In genomic region chrX:47193475-47194241, GRCh38 we compare ENCODE assay signal across 8 cellular contexts. TPM values are rescaled to one million over a fixed set of nuclear protein-coding genes. Genes with fewer than 3 reads are reported as not detected.
DNase-seq lines count a peak whose midpoint lies in the region; ATAC-seq, FAIRE-seq and TF ChIP-seq lines count a peak whose summit lies in the region.

Gene UBA1 (plus strand): TSS chrX:47193829. CDS start chrX:47198803, 4,974 bp downstream.

- TF ChIP-seq CTCF in C4-2B (conservative IDR thresholded peaks at IDR 0.05): peak; percentile 75
- peak; percentile 90 for TF ChIP-seq CTCF in HepG2 (CRISPR knock-in tag; IDR thresholded peaks at IDR 0.05)

- H3K9ac ChIP-seq in HepG2 (ENCODE audit: insufficient read depth, low read depth, low read length): peak within 1 kb of the TSS; percentile 95

- H3K4me1 ChIP-seq in HepG2 (ENCODE audit: insufficient read depth, low read length): peaks cover 57% of the 10 kb centered on the region

- H2AFZ ChIP-seq in HepG2 (ENCODE audit: low read length): no peak within 1 kb of the TSS

- TF ChIP-seq RAD21 in HepG2 (CRISPR knock-in tag; IDR thresholded peaks at IDR 0.05): peak; percentile 78; the same call in 1 of the 2 replicates

- DNase-seq in NCI-H748 treated with DMSO at 0.1 percent for 48 hours (lab: John Stamatoyannopoulos, UW): peak; percentile 78
- DNase-seq in activated CD4-positive, alpha-beta T cell treated with anti-CD3 and anti-CD28 coated beads, Interleukin-2, amount 50 U/mL, for 24 hours (ENCODE audit: low read depth in 1 of 2, low spot score in 1 of 2): peak; percentile 71 to 90
- DNase-seq in dedifferentiated amniotic fluid mesenchymal stem cell (ENCODE audit: extremely low spot score): peak; percentile 97
- peak; percentile 90 for DNase-seq in HepG2 (ENCODE audit: low spot score)
- peak; percentile 85 for DNase-seq in stimulated activated CD4-positive, alpha-beta T cell treated with anti-CD3 and anti-CD28 coated beads, Interleukin-4, amount 100 ng/mL, for 1 hour

- ATAC-seq in GM19372 (IDR thresholded peaks at IDR 0.05; ENCODE audit: low read depth, unreplicated experiment) (peak; percentile 45), HG03565 (IDR thresholded peaks at IDR 0.05; ENCODE audit: unreplicated experiment) (peak; percentile 32), HepG2 (peak; percentile 72)

- H3K4me3 ChIP-seq in HepG2 (replicated peaks in 1 of 3; ENCODE audit: insufficient read depth in 1 of 3, low read depth in 2 of 3, low read length in 3 of 3): peak within 1 kb of the TSS; percentile 68 to 83 (median 74)

- peak; percentile 68 to 88 for TF ChIP-seq POLR2A in HepG2 (IDR thresholded peaks at IDR 0.05; ENCODE audit: insufficient read depth in 1 of 2, low read depth in 2 of 2, low read length in 2 of 2)

- in situ Hi-C loops in HepG2 (cut with HindIII; ENCODE audit: extremely low pct_ligation_motif_present, low pct_unique_long_range_greater_than_20kb): loop anchor here (5.0 kb wide), 2 partner anchors 194 to 329 kb away; no protein-coding TSS in a partner anchor

- peak; percentile 90 for FAIRE-seq in HepG2 (lab: Jason Lieb, UNC)

- H4K20me1 ChIP-seq in HepG2 (ENCODE audit: insufficient read depth, low read length): peaks cover 7% of the 10 kb centered on the region

- no peak for TF ChIP-seq EP300 in HepG2 (IDR thresholded peaks at IDR 0.05; ENCODE audit: low read depth in 2 of 2, low read length in 2 of 2)
- TF ChIP-seq EP300 in HepG2 (CRISPR knock-in tag; IDR thresholded peaks at IDR 0.05; ENCODE audit: borderline replicate concordance): no peak

- POLR2A ChIA-PET in HepG2 (lab: Yijun Ruan, JAX): interaction anchor here (0.8 to 1.0 kb wide), 6 partner anchors 24 to 330 kb away, joined by 3 to 6 read pairs (median 3); partner anchors contain the start of gene USP11

- H3K4me2 ChIP-seq in HepG2 (ENCODE audit: low read depth, low read length): peak within 1 kb of the TSS; percentile 75

- intact Hi-C loops in HepG2 (cut with micrococcal nuclease; ENCODE audit: unreplicated experiment): loop anchor here (1.0 to 2.0 kb wide), 2 partner anchors 119 to 191 kb away; no protein-coding TSS in a partner anchor

- H3K36me3 ChIP-seq in HepG2 (replicated peaks in 1 of 2; ENCODE audit: control insufficient read depth in 1 of 2, insufficient read depth in 2 of 2, low read length in 2 of 2): peaks cover 1 to 4% of the 10 kb centered on the region in 2 experiments; a peak in 2 of 5 replicates

- TSS peak; percentile 72 for BruUV-seq in HepG2 (replicated peaks; lab: Mats Ljungman, UMichigan)

- WGBS in HepG2 (ENCODE audit: low lambda C conversion rate): 10% methylated on average over 8 of the region's 52 CpGs

- H3K9me3 ChIP-seq in HepG2 (ENCODE audit: low read length): no peaks in the 10 kb centered on the region

- CTCF ChIA-PET in HepG2 (lab: Yijun Ruan, JAX; ENCODE audit: low intra/inter-chr PET ratio, low total read pairs): interaction anchor here (1.2 to 1.6 kb wide), 3 partner anchors 119 to 330 kb away, joined by 5 to 6 read pairs (median 5); no protein-coding TSS in a partner anchor

- peak within 1 kb of the TSS; percentile 96 for H3K27ac ChIP-seq in C4-2B
- peak within 1 kb of the TSS; percentile 79 for H3K27ac ChIP-seq in HepG2 (ENCODE audit: extremely low read length, insufficient read depth, low read length)

- H3K79me2 ChIP-seq in HepG2 (ENCODE audit: insufficient read depth, low read length): peaks cover 44% of the 10 kb centered on the region

- H3K27me3 ChIP-seq in HepG2 (ENCODE audit: control insufficient read depth in 1 of 2, insufficient read depth in 2 of 2, low read length in 2 of 2): no peaks in the 10 kb centered on the region; a peak in 1 of 5 replicates

TF ChIP-seq in HepG2, 621 proteins besides CTCF, POLR2A, EP300 and RAD21 (continues in another document):
- TF ChIP-seq JUND (CRISPR knock-in tag; IDR thresholded peaks at IDR 0.05) (no peak), ZFP62 (CRISPR knock-in tag; IDR thresholded peaks at IDR 0.05) (no peak), EED (CRISPR knock-in tag; IDR thresholded peaks at IDR 0.05) (no peak), MAX (IDR thresholded peaks at IDR 0.05) (0 out of 2 replicates have a peak, but pooled peaks have one; percentile 23), UBTF (CRISPR knock-in tag; IDR thresholded peaks at IDR 0.05) (peak; percentile 42; the same call in 1 of the 2 replicates), ZNF687 (CRISPR knock-in tag; IDR thresholded peaks at IDR 0.05) (peak; percentile 76), ELF1 (CRISPR knock-in tag; IDR thresholded peaks at IDR 0.05) (peak; percentile 70)

RNA-seq across cellular contexts. Expression of gene UBA1, which starts in this region (rescaled TPM):
- 93.3 and 95.6 TPM in 2 replicates for total RNA-seq in HepG2 (2016; rRNA removed; fragmentation: Illumina TruSeq; extraction: Trizol)
- 5.4 and 7.1 TPM in 2 replicates for total RNA-seq in HepG2 (2016; cell fraction: cytosol; rRNA removed; fragmentation: Illumina TruSeq; extraction: Trizol; ENCODE audit: low read depth)
- 77.7 and 94.2 TPM in 2 replicates for total RNA-seq in HepG2 (2016; cell fraction: insoluble cytoplasmic fraction; rRNA removed; fragmentation: Illumina TruSeq; extraction: Trizol)
- 18.1 and 19.1 TPM in 2 replicates for total RNA-seq in HepG2 (2016; cell fraction: membrane; rRNA removed; fragmentation: Illumina TruSeq; extraction: Trizol)
- 55.6 and 61.3 TPM in 2 replicates for total RNA-seq in HepG2 (2016; cell fraction: nucleus; rRNA removed; fragmentation: Illumina TruSeq; extraction: Trizol)
- polyA plus RNA-seq in HepG2 (2011; rRNA removed): 129 and 146 TPM in 2 replicates
- 77.3 and 97.9 TPM in 2 replicates for polyA plus RNA-seq in HepG2 (2011; cell fraction: cytosol; rRNA removed)
- polyA plus RNA-seq in HepG2 (2011; cell fraction: nucleus; rRNA removed): 223 and 227 TPM in 2 replicates
- polyA plus RNA-seq in HepG2 (2012): 84.6 and 94.4 TPM in 2 replicates
- polyA plus RNA-seq in HepG2 (2016; cell fraction: cytosol; fragmentation: Illumina TruSeq; extraction: Trizol; ENCODE audit: low read depth): 4.8 and 5.6 TPM in 2 replicates
- 93.8 and 120 TPM in 2 replicates for polyA plus RNA-seq in HepG2 (2016; cell fraction: insoluble cytoplasmic fraction; fragmentation: Illumina TruSeq; extraction: Trizol; ENCODE audit: low read depth)
- polyA plus RNA-seq in HepG2 (2016; cell fraction: membrane; fragmentation: Illumina TruSeq; extraction: Trizol; ENCODE audit: low read depth): 10.0 and 13.0 TPM in 2 replicates
- 158 and 178 TPM in 2 replicates for polyA plus RNA-seq in HepG2 (2016; cell fraction: nucleus; fragmentation: Illumina TruSeq; extraction: Trizol; ENCODE audit: insufficient read depth, low read depth)
- polyA minus RNA-seq in HepG2 (2011; rRNA and poly(A)+ RNA removed; ENCODE audit: low replicate concordance): 280 and 721 TPM in 2 replicates
- polyA minus RNA-seq in HepG2 (2011; cell fraction: cytosol; rRNA and poly(A)+ RNA removed): 69.7 and 70.1 TPM in 2 replicates
- polyA minus RNA-seq in HepG2 (2011; cell fraction: nucleus; rRNA and poly(A)+ RNA removed): 44.2 and 45.4 TPM in 2 replicates

Comparison
In these comparisons a context has a peak if more than half of its experiments do, and no peak if none do; other contexts are left out.
1. Peak in every context shown above with its lines: DNase-seq, ATAC-seq, H3K4me3 ChIP-seq and H3K27ac ChIP-seq.